18 cellular contexts compared by ENCODE assay signal in the genomic region with DNA sequence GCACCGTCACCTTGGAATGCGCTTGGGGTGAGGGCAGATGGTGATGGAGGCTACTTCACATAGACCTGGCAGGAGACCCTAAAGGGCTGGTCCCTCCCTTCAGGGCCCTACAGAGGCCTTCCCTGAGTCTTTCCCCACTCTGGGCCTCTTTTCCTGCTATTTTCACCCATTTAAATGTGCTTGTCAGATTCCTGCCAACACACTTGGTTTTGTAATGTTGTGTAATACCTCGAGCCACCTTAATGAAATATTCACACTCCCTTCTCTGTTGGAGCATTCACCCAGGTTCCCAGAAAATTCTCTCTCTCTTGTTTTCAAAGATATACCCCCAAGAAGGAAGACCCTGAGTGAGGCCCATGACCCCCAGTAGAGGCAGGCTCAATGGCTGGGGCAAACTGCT.
DNase-seq lines count a peak whose midpoint lies in the region; ATAC-seq, FAIRE-seq and TF ChIP-seq lines count a peak whose summit lies in the region.
"Had no signal": no experiment of that assay in that cellular context is flagged by ENCODE, and none has a peak within 500 bp of the region (broad histone marks: within the 10 kb centered on the region; RNA-seq: fewer than 3 reads in every experiment).

No MANE protein-coding gene starts in this region.

- POLR2A ChIA-PET in PC-9 (lab: Charles Lee; ENCODE audit: unreplicated experiment) = no interaction called here
- POLR2A ChIA-PET in HepG2 (lab: Yijun Ruan, JAX) = interaction anchor here (0.8 kb wide), 1 partner anchor 180 kb away, joined by 3 read pairs; no protein-coding TSS in a partner anchor

- no peaks in the 10 kb centered on the region; the same call in 1 of the 2 replicates for H4K20me1 ChIP-seq in PC-9 (ENCODE audit: insufficient read depth)
- no peaks in the 10 kb centered on the region for H4K20me1 ChIP-seq in HepG2 (ENCODE audit: insufficient read depth, low read length)

- no peak overlapping the region for H3K27ac ChIP-seq in PC-9
- H3K27ac ChIP-seq in HepG2 (ENCODE audit: extremely low read length, insufficient read depth, low read length) = no peak overlapping the region
- H3K27ac ChIP-seq in gastrocnemius medialis = no peak overlapping the region
- H3K27ac ChIP-seq: neutrophil, spleen had no signal

- TF ChIP-seq EP300 in HepG2 (IDR thresholded peaks at IDR 0.05; ENCODE audit: low read depth in 2 of 2, low read length in 2 of 2) = no peak
- no peak for TF ChIP-seq EP300 in HepG2 (CRISPR knock-in tag; IDR thresholded peaks at IDR 0.05; ENCODE audit: borderline replicate concordance)

- no peaks in the 10 kb centered on the region for H3F3A ChIP-seq in PC-9 (ENCODE audit: insufficient read depth, low read depth)

- H3K9me2 ChIP-seq in PC-9 (ENCODE audit: insufficient read depth) = no peaks in the 10 kb centered on the region

- no peaks in the 10 kb centered on the region for H3K9me3 ChIP-seq in PC-9 (ENCODE audit: insufficient read depth, low read depth)
- no peaks in the 10 kb centered on the region for H3K9me3 ChIP-seq in HepG2 (ENCODE audit: low read length)
- H3K9me3 ChIP-seq in gastrocnemius medialis = no peaks in the 10 kb centered on the region
- H3K9me3 ChIP-seq: neutrophil, spleen, tibial nerve had no signal

- CTCF ChIA-PET in PC-9 (lab: Charles Lee) = no interaction called here
- CTCF ChIA-PET in HepG2 (lab: Yijun Ruan, JAX; ENCODE audit: low intra/inter-chr PET ratio, low total read pairs) = interaction anchor here (1.2 to 1.7 kb wide), 2 partner anchors 317 to 382 kb away, joined by 4 to 7 read pairs; no protein-coding TSS in a partner anchor

- in situ Hi-C loops in HepG2 (cut with HindIII; ENCODE audit: extremely low pct_ligation_motif_present, low pct_unique_long_range_greater_than_20kb) = no loop called here
- in situ Hi-C loops in gastrocnemius medialis (cut with MboI; ENCODE audit: low sequenced_read_pairs in 4 of 4) = no loop called here

- FAIRE-seq in HepG2 (lab: Jason Lieb, UNC) = no peak
- FAIRE-seq: endometrium had no signal

- intact Hi-C loops in PC-9 (cut with micrococcal nuclease; ENCODE audit: unreplicated experiment) (loop anchor here (5.0 to 10.0 kb wide), 2 partner anchors 87 to 499 kb away; no protein-coding TSS in a partner anchor), HepG2 (cut with micrococcal nuclease; ENCODE audit: unreplicated experiment) (loop anchor here (1.0 kb wide), 1 partner anchor 317 kb away; no protein-coding TSS in a partner anchor), gastrocnemius medialis (cut with DNase I; ENCODE audit: low total_unique reads) (loop anchor here (10.0 kb wide), 1 partner anchor 1959 kb away; no protein-coding TSS in a partner anchor)

- H3K36me3 ChIP-seq in PC-9 (ENCODE audit: low read depth) (no peaks in the 10 kb centered on the region), HepG2 (replicated peaks in 1 of 2; ENCODE audit: control insufficient read depth in 1 of 2, insufficient read depth in 2 of 2, low read length in 2 of 2) (no peaks in the 10 kb centered on the region), gastrocnemius medialis (no peaks in the 10 kb centered on the region)
- H3K36me3 ChIP-seq: neutrophil, spleen, tibial nerve had no signal

- 0 out of 2 replicates have a peak overlapping the region, but pooled peaks have one; percentile 15 for H3K4me2 ChIP-seq in PC-9
- H3K4me2 ChIP-seq in HepG2 (ENCODE audit: low read depth, low read length) = no peak overlapping the region

- DNase-seq in PC-9 (no peak), HepG2 (ENCODE audit: low spot score) (no peak), gastrocnemius medialis (no peak), activated gamma-delta T cell treated with Interleukin-2 at 50 U/mL for 16 hours (no peak), GM03348 (ENCODE audit: low spot score) (no peak)
- DNase-seq: activated CD4-positive, CD25-positive, alpha-beta regulatory T cell; activated naive CD8-positive, alpha-beta T cell treated with anti-CD3 and anti-CD28 coated beads, Interleukin-2, amount 10 ng/mL, durations not matched to agents 7 days and 5 days; HCEC 1CT; KG1; NCI-H2081; NCI-H2227 treated with DMSO at 0.1 percent for 48 hours; spleen; T-cell had no signal

- TF ChIP-seq CTCF in PC-9 (conservative IDR thresholded peaks at IDR 0.05) = no peak
- no peak for TF ChIP-seq CTCF in HepG2 (CRISPR knock-in tag; IDR thresholded peaks at IDR 0.05)
- TF ChIP-seq CTCF in gastrocnemius medialis (IDR thresholded peaks at IDR 0.05 in 4 of 5, conservative IDR thresholded peaks at IDR 0.05 in 1 of 5) = no peak

- ATAC-seq in esophagus mucosa (peak; percentile 23), HepG2 (peak; percentile 25; the same call in 1 of the 3 replicates), gastrocnemius medialis (peak; percentile 41 to 52), HG02870 (IDR thresholded peaks at IDR 0.05; ENCODE audit: unreplicated experiment) (no peak)
- ATAC-seq: T-cell had no signal

- TF ChIP-seq RAD21 in HepG2 (CRISPR knock-in tag; IDR thresholded peaks at IDR 0.05) = no peak

- TF ChIP-seq POLR2A in HepG2 (IDR thresholded peaks at IDR 0.05; ENCODE audit: insufficient read depth in 1 of 2, low read depth in 2 of 2, low read length in 2 of 2) (no peak), gastrocnemius medialis (IDR thresholded peaks at IDR 0.05) (no peak)

- no peak overlapping the region for H3K9ac ChIP-seq in HepG2 (ENCODE audit: insufficient read depth, low read depth, low read length)

- H3K79me2 ChIP-seq in PC-9 (ENCODE audit: low read depth) = no peaks in the 10 kb centered on the region
- H3K79me2 ChIP-seq in HepG2 (ENCODE audit: insufficient read depth, low read length) = no peaks in the 10 kb centered on the region

- H2AFZ ChIP-seq in PC-9 = peak overlapping the region; percentile 57; the same call in 1 of the 2 replicates
- H2AFZ ChIP-seq in HepG2 (ENCODE audit: low read length) = no peak overlapping the region

- BruUV-seq in PC-9 (replicated peaks; lab: Mats Ljungman, UMichigan) = no TSS peak
- BruUV-seq in HepG2 (replicated peaks; lab: Mats Ljungman, UMichigan) = no TSS peak

- no peaks in the 10 kb centered on the region; the same call in 1 of the 2 replicates for H3K27me3 ChIP-seq in PC-9 (ENCODE audit: insufficient read depth, low read depth)
- no peaks in the 10 kb centered on the region for H3K27me3 ChIP-seq in HepG2 (ENCODE audit: control insufficient read depth in 1 of 2, insufficient read depth in 2 of 2, low read length in 2 of 2)
- no peaks in the 10 kb centered on the region for H3K27me3 ChIP-seq in gastrocnemius medialis
- H3K27me3 ChIP-seq: neutrophil, tibial nerve had no signal

- H3K4me1 ChIP-seq in PC-9 (replicated peaks; ENCODE audit: insufficient read depth) (0 out of 2 replicates have a peak, but pooled peaks cover 4% of the 10 kb centered on the region), HepG2 (ENCODE audit: insufficient read depth, low read length) (no peaks in the 10 kb centered on the region), gastrocnemius medialis (no peaks in the 10 kb centered on the region)
- H3K4me1 ChIP-seq: spleen had no signal

- 64% methylated on average over 3 of the region's 3 CpGs for WGBS in HepG2 (ENCODE audit: low lambda C conversion rate)

- H3K4me3 ChIP-seq in PC-9 (no peak overlapping the region), HepG2 (replicated peaks in 1 of 3; ENCODE audit: insufficient read depth in 1 of 3, low read depth in 2 of 3, low read length in 3 of 3) (no peak overlapping the region), gastrocnemius medialis (no peak overlapping the region)
- H3K4me3 ChIP-seq: spleen, tibial nerve had no signal

TF ChIP-seq in HepG2, 621 proteins besides CTCF, POLR2A, EP300 and RAD21:
- TF ChIP-seq CEBPB (IDR thresholded peaks at IDR 0.05; ENCODE audit: borderline replicate concordance, low read depth, low read length) (peak; percentile 62; the same call in 1 of the 2 replicates), KLF9 (CRISPR knock-in tag; IDR thresholded peaks at IDR 0.05; ENCODE audit: low read depth) (no peak), FOXA3 (CRISPR knock-in tag; IDR thresholded peaks at IDR 0.05) (no peak)
